In genomic region chr1:156673387-156674121, GRCh38 we compare ENCODE assay signal across 12 cellular contexts.
DNase-seq lines count a peak whose midpoint lies in the region; TF ChIP-seq lines count a peak whose summit lies in the region.
"Had no signal": no experiment of that assay in that cellular context is flagged by ENCODE, and none has a peak within 500 bp of the region (broad histone marks: within the 10 kb centered on the region; RNA-seq: fewer than 3 reads in every experiment).

No MANE protein-coding gene starts in this region.

- no peaks in the 10 kb centered on the region for H3K27me3 ChIP-seq in NT2/D1 (ENCODE audit: insufficient read depth, insufficient read length)
- no peaks in the 10 kb centered on the region for H3K27me3 ChIP-seq in brain microvascular endothelial cell (replicated peaks)

- H3K4me1 Mint-ChIP-seq in nephron = peaks cover 69% of the 10 kb centered on the region

- DNase-seq in AML-193 (lab: John Stamatoyannopoulos, UW) (peak; percentile 32 to 48), NT2/D1 (ENCODE audit: low read depth, low spot score) (peak; percentile 100), glomerular visceral epithelial cell (ENCODE audit: extremely low spot score) (peak; percentile 51), NOMO-1 (lab: John Stamatoyannopoulos, UW; ENCODE audit: unreplicated experiment in 2 of 2) (no peak), KG1 (lab: John Stamatoyannopoulos, UW) (no peak), NOMO-1 treated with DMSO at 0.1 percent for 48 hours (lab: John Stamatoyannopoulos, UW; ENCODE audit: unreplicated experiment) (no peak), brain microvascular endothelial cell (no peak)
- DNase-seq: activated CD8-positive, alpha-beta memory T cell treated with anti-CD3 and anti-CD28 coated beads, Interleukin-2, amount 50 U/mL, for 48 hours; cerebellar nuclear complex; immature natural killer cell had no signal

- peaks cover 10% of the 10 kb centered on the region; the same call in 1 of the 2 replicates for H3K9me3 ChIP-seq in NT2/D1 (ENCODE audit: insufficient read depth, low read length)

- H3K36me3 Mint-ChIP-seq in nephron (ENCODE audit: low read depth) = peaks cover 46% of the 10 kb centered on the region
- H3K36me3 Mint-ChIP-seq: immature natural killer cell had no signal

- TF ChIP-seq CTCF in nephron (IDR thresholded peaks at IDR 0.05; ENCODE audit: unreplicated experiment in 3 of 3) (no peak), brain microvascular endothelial cell (IDR thresholded peaks at IDR 0.05; ENCODE audit: low read depth, low read length, missing control alignments) (no peak)

- H3K27ac ChIP-seq in brain microvascular endothelial cell = no peak overlapping the region

- peak overlapping the region; percentile 72 to 91 (median 83) for H3K27ac Mint-ChIP-seq in nephron
- H3K27ac Mint-ChIP-seq: immature natural killer cell; T-helper 1 cell treated with Interleukin-12 subunit alpha and Interleukin-12 subunit beta and Interleukin-4 antibody, amounts not matched to agents 30 μg/mL and 1 μg/mL, for 36 hours had no signal

- peak overlapping the region; percentile 94 for H3K4me3 ChIP-seq in NT2/D1 (ENCODE audit: insufficient read length, low read depth)
- H3K4me3 ChIP-seq in brain microvascular endothelial cell (ENCODE audit: low read depth, low read length) = no peak overlapping the region

- H3K36me3 ChIP-seq in NT2/D1 (ENCODE audit: insufficient read depth, insufficient read length, low read length) (peaks cover 65% of the 10 kb centered on the region), brain microvascular endothelial cell (replicated peaks) (peaks cover 7% of the 10 kb centered on the region)

- H3K9ac ChIP-seq in NT2/D1 (ENCODE audit: insufficient read length, low read depth) = peak overlapping the region; percentile 98

- H3K27me3 Mint-ChIP-seq in nephron (ENCODE audit: low read depth) = peaks cover 10% of the 10 kb centered on the region

- in situ Hi-C loops in brain microvascular endothelial cell (cut with HindIII; ENCODE audit: low pct_ligation_motif_present, low sequenced_read_pairs) = no loop called here

- H3K9me3 Mint-ChIP-seq in nephron = no peaks in the 10 kb centered on the region
- H3K9me3 Mint-ChIP-seq: T-helper 1 cell treated with Interleukin-12 subunit alpha and Interleukin-12 subunit beta and Interleukin-4 antibody, amounts not matched to agents 30 μg/mL and 1 μg/mL, for 36 hours had no signal

- peaks cover 55% of the 10 kb centered on the region for H3K4me1 ChIP-seq in NT2/D1 (ENCODE audit: insufficient read depth, insufficient read length)

- H3K4me3 Mint-ChIP-seq in nephron = peak overlapping the region; percentile 91 to 94 (median 92)
- H3K4me3 Mint-ChIP-seq: immature natural killer cell; T-helper 1 cell treated with Interleukin-12 subunit alpha and Interleukin-12 subunit beta and Interleukin-4 antibody, amounts not matched to agents 30 μg/mL and 1 μg/mL, for 36 hours had no signal

Comparison
In these comparisons a context has a peak if more than half of its experiments do, and no peak if none do; other contexts are left out.
1. DNase-seq: peak in AML-193 (2 of 2), NT2/D1 (single experiment) and glomerular visceral epithelial cell (single experiment); none in NOMO-1 (0 of 2), KG1 (single experiment), NOMO-1 treated with DMSO at 0.1 percent for 48 hours (single experiment) and brain microvascular endothelial cell (single experiment).